Comparison of ENCODE assay signal across 9 cellular contexts in the genomic region with DNA sequence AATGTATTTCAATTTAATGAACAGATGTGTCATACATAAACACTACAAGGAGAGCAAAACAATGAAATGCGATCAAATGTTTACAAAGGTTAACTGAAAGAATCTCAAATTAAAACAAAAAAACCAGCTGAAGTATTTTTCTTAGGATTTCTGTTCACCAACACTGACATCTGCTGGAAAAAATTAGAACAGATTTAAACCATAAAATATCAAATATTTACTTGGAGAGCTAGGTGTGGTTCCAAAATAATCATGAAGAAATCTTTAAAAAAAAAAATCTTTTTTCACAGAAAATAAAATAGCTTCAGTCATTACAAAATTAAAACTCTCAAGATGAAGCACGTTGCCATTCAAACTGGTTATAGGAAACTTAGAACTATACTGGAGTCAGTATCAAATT. TPM values are rescaled to one million over a fixed set of nuclear protein-coding genes. Genes with fewer than 3 reads are reported as not detected.
DNase-seq lines count a peak whose midpoint lies in the region; TF ChIP-seq lines count a peak whose summit lies in the region.
"Had no signal": no experiment of that assay in that cellular context is flagged by ENCODE, and none has a peak within 500 bp of the region (broad histone marks: within the 10 kb centered on the region; RNA-seq: fewer than 3 reads in every experiment).

No MANE protein-coding gene starts in this region.

- DNase-seq in NCI-H1105 (lab: John Stamatoyannopoulos, UW), result peak; percentile 9
- DNase-seq in NCI-H1105 treated with DMSO at 0.1 percent for 48 hours (lab: John Stamatoyannopoulos, UW), result no peak
- DNase-seq in NCI-H2227 treated with DMSO at 0.1 percent for 48 hours (lab: John Stamatoyannopoulos, UW), result peak; percentile 35
- no peak for DNase-seq in endothelial cell (ENCODE audit: low spot score)
- no peak for DNase-seq in retinal pigment epithelial cell (ENCODE audit: low read depth)
- DNase-seq in D341Med (ENCODE audit: low spot score), result no peak
- no peak for DNase-seq in activated naive CD4-positive, alpha-beta T cell treated with anti-CD3 and anti-CD28 coated beads, Interleukin-2, amount 50 U/mL, for 16 hours
- no peak for DNase-seq in NCI-H345 treated with DMSO at 0.1 percent for 48 hours (lab: John Stamatoyannopoulos, UW; ENCODE audit: unreplicated experiment)

- no peaks in the 10 kb centered on the region for H3K27me3 Mint-ChIP-seq in endothelial cell (ENCODE audit: unreplicated experiment)

- peaks cover 21% of the 10 kb centered on the region for H3K36me3 Mint-ChIP-seq in endothelial cell (ENCODE audit: low read depth, unreplicated experiment)

- no peaks in the 10 kb centered on the region for H3K4me1 Mint-ChIP-seq in endothelial cell (ENCODE audit: unreplicated experiment)

- H3K9me3 Mint-ChIP-seq in endothelial cell (ENCODE audit: unreplicated experiment), result no peaks in the 10 kb centered on the region

- H3K4me3 Mint-ChIP-seq in endothelial cell (ENCODE audit: unreplicated experiment), result no peak overlapping the region

- TF ChIP-seq CTCF in endothelial cell (IDR thresholded peaks at IDR 0.05; ENCODE audit: unreplicated experiment) (peak; percentile 55), retinal pigment epithelial cell (conservative IDR thresholded peaks at IDR 0.05; ENCODE audit: low read depth, low read length) (peak; percentile 28)

- H3K27ac Mint-ChIP-seq in endothelial cell (ENCODE audit: unreplicated experiment), result no peak overlapping the region

- no peak overlapping the region for H3K4me3 ChIP-seq in retinal pigment epithelial cell (ENCODE audit: low read length)
- H3K4me3 ChIP-seq: SJCRH30 had no signal

RNA-seq across cellular contexts. Expression of a gene that starts 13.8 kb away (rescaled TPM):
- 86.0 TPM for total RNA-seq in endothelial cell (ENCODE audit: unreplicated experiment)

Comparison
In these comparisons a context has a peak if more than half of its experiments do, and no peak if none do; other contexts are left out.
1. DNase-seq: peak in NCI-H1105 (single experiment) and NCI-H2227 treated with DMSO at 0.1 percent for 48 hours (single experiment); none in NCI-H1105 treated with DMSO at 0.1 percent for 48 hours (single experiment), endothelial cell (single experiment), retinal pigment epithelial cell (single experiment), D341Med (single experiment), activated naive CD4-positive, alpha-beta T cell treated with anti-CD3 and anti-CD28 coated beads, Interleukin-2, amount 50 U/mL, for 16 hours (single experiment) and NCI-H345 treated with DMSO at 0.1 percent for 48 hours (single experiment).